11 cellular contexts compared by ENCODE assay signal in genomic region chr12:99918003-99918402, GRCh38.
"Had no signal": no experiment of that assay in that cellular context is flagged by ENCODE, and none has a peak within 500 bp of the region (broad histone marks: within the 10 kb centered on the region; RNA-seq: fewer than 3 reads in every experiment).

No MANE protein-coding gene starts in this region.

- H3K36me3 ChIP-seq: adrenal gland, upper lobe of left lung had no signal

- H3K4me1 ChIP-seq: adrenal gland had no signal

- DNase-seq: activated CD4-positive, alpha-beta T cell treated with anti-CD3 and anti-CD28 coated beads, Interleukin-2, amount 50 U/mL, for 48 hours; activated CD4-positive, CD25-positive, alpha-beta regulatory T cell treated with anti-CD3 and anti-CD28 coated beads, Interleukin-2, amount 50 U/mL, for 72 hours; activated effector memory CD4-positive, alpha-beta T cell treated with anti-CD3 and anti-CD28 coated beads, Interleukin-2, amount 50 U/mL, for 16 hours; activated T-cell treated with anti-CD3 and anti-CD28 coated beads, Interleukin-2, amount 50 U/mL, for 4 hours; adrenal gland; effector memory CD8-positive, alpha-beta T cell; kidney glomerular epithelial cell; T-helper 1 cell; T1000; upper lobe of left lung had no signal

- H3K4me3 ChIP-seq: adrenal gland, upper lobe of left lung had no signal

- H3K27me3 ChIP-seq: adrenal gland, upper lobe of left lung had no signal

- H3K9me3 ChIP-seq: adrenal gland, upper lobe of left lung had no signal

- ATAC-seq: activated T-cell treated with anti-CD3 and anti-CD28 coated beads, Interleukin-2, amount 50 U/mL, for 4 hours; effector memory CD8-positive, alpha-beta T cell; natural killer cell treated with Interleukin-12 subunit alpha and Interleukin-12 subunit beta and Interleukin-15 and Interleukin-18, amount 100 ng/mL, for 72 hours had no signal

- H3K27ac ChIP-seq: adrenal gland, upper lobe of left lung had no signal
